8 cellular contexts compared by ENCODE assay signal in genomic region chr14:102085503-102085902, GRCh38. TPM values are rescaled to one million over a fixed set of nuclear protein-coding genes. Genes with fewer than 3 reads are reported as not detected.
DNase-seq lines count a peak whose midpoint lies in the region; ATAC-seq and TF ChIP-seq lines count a peak whose summit lies in the region.

No MANE protein-coding gene starts in this region.

- H3K9me3 Mint-ChIP-seq in activated naive CD4-positive, alpha-beta T cell treated with anti-CD3 and anti-CD28 coated beads, Interleukin-2, amount 50 U/mL, for 24 hours, result no peaks in the 10 kb centered on the region

- H3K9me3 ChIP-seq in ascending aorta, result no peaks in the 10 kb centered on the region
- H3K9me3 ChIP-seq in lower lobe of right lung, result no peaks in the 10 kb centered on the region
- no peaks in the 10 kb centered on the region for H3K9me3 ChIP-seq in upper lobe of left lung

- H3K4me1 ChIP-seq in ascending aorta (peaks cover 13 to 41% of the 10 kb centered on the region in 2 donors), lower lobe of right lung (peaks cover 59% of the 10 kb centered on the region), upper lobe of left lung (peaks cover 36 to 57% (median 52%) of the 10 kb centered on the region in 4 donors)

- no peak for TF ChIP-seq POLR2A in upper lobe of left lung (IDR thresholded peaks at IDR 0.05)

- DNase-seq in activated naive CD4-positive, alpha-beta T cell treated with anti-CD3 and anti-CD28 coated beads, Interleukin-2, amount 50 U/mL, for 16 hours, result no peak
- DNase-seq in ascending aorta (ENCODE audit: low spot score in 2 of 2) (no peak), lower lobe of right lung (no peak), upper lobe of left lung (no peak), superior temporal gyrus (ENCODE audit: extremely low spot score) (no peak), NCI-H187 treated with DMSO at 0.1 percent for 48 hours (lab: John Stamatoyannopoulos, UW) (no peak)

- peaks cover 46% of the 10 kb centered on the region for H3K36me3 Mint-ChIP-seq in activated naive CD4-positive, alpha-beta T cell treated with anti-CD3 and anti-CD28 coated beads, Interleukin-2, amount 50 U/mL, for 24 hours

- H3K27me3 ChIP-seq in ascending aorta (no peaks in the 10 kb centered on the region), lower lobe of right lung (ENCODE audit: low read depth) (no peaks in the 10 kb centered on the region), upper lobe of left lung (no peaks in the 10 kb centered on the region)

- WGBS in upper lobe of left lung, 2 donors, result 43 to 52% methylated on average over 8 to 10 of the region's 10 CpGs

- H3K27me3 Mint-ChIP-seq in activated naive CD4-positive, alpha-beta T cell treated with anti-CD3 and anti-CD28 coated beads, Interleukin-2, amount 50 U/mL, for 24 hours, result no peaks in the 10 kb centered on the region

- H3K36me3 ChIP-seq in ascending aorta (peaks cover 49 to 52% of the 10 kb centered on the region in 2 donors), lower lobe of right lung (peaks cover 56% of the 10 kb centered on the region), upper lobe of left lung (peaks cover 39 to 55% (median 47%) of the 10 kb centered on the region in 4 donors)

- peak overlapping the region; percentile 98 for H3K4me3 Mint-ChIP-seq in activated naive CD4-positive, alpha-beta T cell treated with anti-CD3 and anti-CD28 coated beads, Interleukin-2, amount 50 U/mL, for 24 hours

- H3K4me3 ChIP-seq in ascending aorta (peak overlapping the region; percentile 89 to 97), lower lobe of right lung (peak overlapping the region; percentile 77), upper lobe of left lung (peak overlapping the region in 3 of 4 donors; percentile 76 to 91 (median 80))

- no peak for TF ChIP-seq CTCF in ascending aorta (IDR thresholded peaks at IDR 0.05)
- no peak for TF ChIP-seq CTCF in lower lobe of right lung (IDR thresholded peaks at IDR 0.05)
- TF ChIP-seq CTCF in upper lobe of left lung (IDR thresholded peaks at IDR 0.05), result no peak

- ATAC-seq in lower lobe of right lung (no peak), upper lobe of left lung (ENCODE audit: low FRiP score in 2 of 2) (no peak), GM18868 (IDR thresholded peaks at IDR 0.05; ENCODE audit: unreplicated experiment) (no peak)

- H3K27ac ChIP-seq in ascending aorta (peak overlapping the region in 1 of 2 donors; percentile 100), lower lobe of right lung (peak overlapping the region; percentile 98), upper lobe of left lung (peak overlapping the region in 3 of 4 donors; percentile 100)

- peak overlapping the region; percentile 98 for H3K27ac Mint-ChIP-seq in activated naive CD4-positive, alpha-beta T cell treated with anti-CD3 and anti-CD28 coated beads, Interleukin-2, amount 50 U/mL, for 24 hours

- intact Hi-C loops in ascending aorta (cut with DNase I), result loop anchor here (5.0 to 10.0 kb wide), 3 partner anchors 138 to 1711 kb away; partner anchors contain the start of genes ANKRD9 and WDR25
- intact Hi-C loops in lower lobe of right lung (cut with DNase I), result no loop called here

- peaks cover 64% of the 10 kb centered on the region for H3K4me1 Mint-ChIP-seq in activated naive CD4-positive, alpha-beta T cell treated with anti-CD3 and anti-CD28 coated beads, Interleukin-2, amount 50 U/mL, for 24 hours

- no peak for TF ChIP-seq EP300 in upper lobe of left lung (IDR thresholded peaks at IDR 0.05)

RNA-seq across cellular contexts. Expression of gene HSP90AA1, which starts 1.3 kb away (rescaled TPM):
- total RNA-seq in ascending aorta (120 TPM), lower lobe of right lung (540 TPM), upper lobe of left lung (100 to 1,000 TPM; 147 to 509 (median 258) TPM)

RNA-seq across cellular contexts. Expression of gene WDR20, which starts 54.2 kb away (rescaled TPM):
- 44.8 TPM for total RNA-seq in ascending aorta
- total RNA-seq in lower lobe of right lung, result 26.2 TPM
- 10 to 100 TPM; 16.3 to 28.8 (median 20.6) TPM for total RNA-seq in upper lobe of left lung
